In the genomic region with DNA sequence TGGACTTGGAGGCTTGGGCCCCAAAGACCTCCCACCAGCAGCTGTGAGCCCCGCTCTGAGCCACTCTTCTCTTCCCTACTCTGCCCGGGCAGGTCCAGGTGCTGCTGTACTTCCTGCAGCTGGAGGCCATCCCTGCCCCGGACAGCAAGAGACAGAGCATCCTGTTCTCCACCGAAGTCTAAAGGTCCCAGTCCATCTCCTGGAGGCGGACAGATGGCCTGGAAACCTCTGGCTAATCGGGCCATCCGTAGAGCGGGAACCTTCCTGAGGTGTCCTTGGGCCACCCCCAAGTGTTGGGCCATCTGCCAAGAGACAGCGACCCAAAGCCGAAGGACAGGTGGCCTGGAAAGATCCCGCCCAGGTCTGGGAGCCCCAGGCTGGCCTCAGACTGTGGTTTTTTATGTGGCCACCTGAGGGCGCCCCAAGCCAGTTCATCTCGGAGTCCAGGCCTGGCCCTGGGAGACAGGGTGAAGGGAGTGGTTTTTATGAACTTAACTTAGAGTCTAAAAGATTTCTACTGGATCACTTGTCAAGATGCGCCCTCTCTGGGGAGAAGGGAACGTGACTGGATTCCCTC, we compare ENCODE assay signal across 8 cellular contexts.
A peak's percentile ranks its signal among the peaks of the same experiment; 100 is the strongest.
DNase-seq lines count a peak whose midpoint lies in the region; ATAC-seq and TF ChIP-seq lines count a peak whose summit lies in the region.

No MANE protein-coding gene starts in this region.

- no peak overlapping the region for H3K4me3 Mint-ChIP-seq in natural killer cell
- H3K4me3 Mint-ChIP-seq in natural killer cell treated with Interleukin-12 subunit alpha and Interleukin-12 subunit beta and Interleukin-15 and Interleukin-18, amount 100 ng/mL, for 72 hours: no peak overlapping the region
- H3K4me3 Mint-ChIP-seq in nephron progenitor cell: no peak overlapping the region

- H3K4me1 ChIP-seq in thoracic aorta (ENCODE audit: control insufficient read depth in 1 of 2, low read depth in 2 of 2): no peaks in the 10 kb centered on the region

- H3K36me3 ChIP-seq in thoracic aorta: peaks cover 24% of the 10 kb centered on the region

- H3K9me3 Mint-ChIP-seq in natural killer cell: no peaks in the 10 kb centered on the region
- H3K9me3 Mint-ChIP-seq in natural killer cell treated with Interleukin-12 subunit alpha and Interleukin-12 subunit beta and Interleukin-15 and Interleukin-18, amount 100 ng/mL, for 72 hours: no peaks in the 10 kb centered on the region
- H3K9me3 Mint-ChIP-seq in nephron progenitor cell: no peaks in the 10 kb centered on the region

- H3K9me3 ChIP-seq in thoracic aorta: no peaks in the 10 kb centered on the region

- intact Hi-C loops in natural killer cell (cut with micrococcal nuclease): loop anchor here (10.0 kb wide), 1 partner anchor 219 kb away; no protein-coding TSS in a partner anchor

- no peak overlapping the region for H3K27ac Mint-ChIP-seq in natural killer cell
- no peak overlapping the region for H3K27ac Mint-ChIP-seq in natural killer cell treated with Interleukin-12 subunit alpha and Interleukin-12 subunit beta and Interleukin-15 and Interleukin-18, amount 100 ng/mL, for 72 hours
- no peak overlapping the region for H3K27ac Mint-ChIP-seq in nephron progenitor cell

- no peaks in the 10 kb centered on the region for H3K27me3 ChIP-seq in thoracic aorta (replicated peaks; ENCODE audit: insufficient read depth)

- ATAC-seq in natural killer cell (no peak), thoracic aorta (ENCODE audit: insufficient number of reproducible peaks, low FRiP score, low read depth) (no peak), HG02798 (IDR thresholded peaks at IDR 0.05; ENCODE audit: poor library complexity, unreplicated experiment) (no peak)
- no peak for ATAC-seq in natural killer cell treated with Interleukin-12 subunit alpha and Interleukin-12 subunit beta and Interleukin-15 and Interleukin-18, amount 100 ng/mL, for 72 hours

- peak; percentile 44 for DNase-seq in natural killer cell
- DNase-seq in natural killer cell treated with Interleukin-12 subunit alpha and Interleukin-12 subunit beta and Interleukin-15 and Interleukin-18, amount 100 ng/mL, for 72 hours (ENCODE audit: low spot score): no peak
- peak; percentile 4 for DNase-seq in NCI-H526 treated with DMSO at 0.1 percent for 48 hours (lab: John Stamatoyannopoulos, UW)
- DNase-seq in activated CD8-positive, alpha-beta memory T cell treated with anti-CD3 and anti-CD28 coated beads, Interleukin-2, amount 50 U/mL, for 1 hour (ENCODE audit: extremely low read depth): peak; percentile 4
- peak; percentile 53 for DNase-seq in epithelial cell of esophagus (ENCODE audit: low read depth)
- peak; percentile 82 for DNase-seq in nephron progenitor cell
- DNase-seq in thoracic aorta (ENCODE audit: low spot score): no peak

- TF ChIP-seq CTCF in natural killer cell (IDR thresholded peaks at IDR 0.05): peak; percentile 47
- peak; percentile 60 for TF ChIP-seq CTCF in epithelial cell of esophagus (IDR thresholded peaks at IDR 0.05; ENCODE audit: insufficient read depth, low read depth, low read length, missing control alignments)
- TF ChIP-seq CTCF in nephron progenitor cell (IDR thresholded peaks at IDR 0.05): peak; percentile 72
- TF ChIP-seq CTCF in thoracic aorta (IDR thresholded peaks at IDR 0.05): peak; percentile 60

- no peak overlapping the region for H3K27ac ChIP-seq in thoracic aorta

- H3K4me3 ChIP-seq in epithelial cell of esophagus (ENCODE audit: low read length) (no peak overlapping the region), thoracic aorta (no peak overlapping the region)

- H3K27me3 Mint-ChIP-seq in natural killer cell (ENCODE audit: low read depth in 2 of 2) (no peaks in the 10 kb centered on the region), nephron progenitor cell (ENCODE audit: low read depth, poor library complexity) (no peaks in the 10 kb centered on the region)
- no peaks in the 10 kb centered on the region for H3K27me3 Mint-ChIP-seq in natural killer cell treated with Interleukin-12 subunit alpha and Interleukin-12 subunit beta and Interleukin-15 and Interleukin-18, amount 100 ng/mL, for 72 hours

- H3K4me1 Mint-ChIP-seq in natural killer cell (peaks cover 0 to 5% of the 10 kb centered on the region in 2 donors), nephron progenitor cell (peaks cover 11% of the 10 kb centered on the region)
- no peaks in the 10 kb centered on the region for H3K4me1 Mint-ChIP-seq in natural killer cell treated with Interleukin-12 subunit alpha and Interleukin-12 subunit beta and Interleukin-15 and Interleukin-18, amount 100 ng/mL, for 72 hours (ENCODE audit: low read depth in 2 of 2)

- H3K36me3 Mint-ChIP-seq in natural killer cell (no peaks in the 10 kb centered on the region), nephron progenitor cell (ENCODE audit: low read depth) (no peaks in the 10 kb centered on the region)
- no peaks in the 10 kb centered on the region for H3K36me3 Mint-ChIP-seq in natural killer cell treated with Interleukin-12 subunit alpha and Interleukin-12 subunit beta and Interleukin-15 and Interleukin-18, amount 100 ng/mL, for 72 hours

Comparison
In these comparisons a context has a peak if more than half of its experiments do, and no peak if none do; other contexts are left out.
1. DNase-seq: peak in natural killer cell (single experiment), NCI-H526 treated with DMSO at 0.1 percent for 48 hours (single experiment), activated CD8-positive, alpha-beta memory T cell treated with anti-CD3 and anti-CD28 coated beads, Interleukin-2, amount 50 U/mL, for 1 hour (single experiment), epithelial cell of esophagus (single experiment) and nephron progenitor cell (single experiment); none in natural killer cell treated with Interleukin-12 subunit alpha and Interleukin-12 subunit beta and Interleukin-15 and Interleukin-18, amount 100 ng/mL, for 72 hours (single experiment) and thoracic aorta (single experiment).
2. Peak in every context shown above with its lines, with median percentiles within 50 percentile points of each other: CTCF ChIP-seq.